In the genomic region with DNA sequence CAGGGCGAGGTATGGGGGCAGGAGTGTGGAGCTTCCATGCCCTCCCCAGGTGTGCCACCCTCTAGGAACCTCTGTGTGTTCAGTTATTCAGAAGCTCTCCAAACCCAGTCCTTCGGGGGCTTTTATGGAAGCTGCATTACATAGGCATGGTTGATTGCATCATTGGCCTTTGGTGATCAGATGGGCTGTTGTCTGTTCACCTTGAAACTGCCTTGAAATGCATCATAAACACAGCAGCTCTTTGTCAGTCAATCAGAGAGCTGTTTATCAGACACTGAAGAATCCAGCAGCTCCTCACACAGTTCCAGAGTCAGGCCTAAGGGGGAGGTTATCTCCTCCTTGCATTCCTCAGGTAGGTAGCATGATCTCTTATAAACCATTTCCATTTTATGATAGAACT, we compare ENCODE assay signal across 1 cellular context.
TF ChIP-seq lines count a peak whose summit lies in the region.

No MANE protein-coding gene starts in this region.

TF ChIP-seq in H1, 55 proteins besides CTCF, POLR2A, EP300 and RAD21 (continued from another document):
- TF ChIP-seq, protein P1, sequence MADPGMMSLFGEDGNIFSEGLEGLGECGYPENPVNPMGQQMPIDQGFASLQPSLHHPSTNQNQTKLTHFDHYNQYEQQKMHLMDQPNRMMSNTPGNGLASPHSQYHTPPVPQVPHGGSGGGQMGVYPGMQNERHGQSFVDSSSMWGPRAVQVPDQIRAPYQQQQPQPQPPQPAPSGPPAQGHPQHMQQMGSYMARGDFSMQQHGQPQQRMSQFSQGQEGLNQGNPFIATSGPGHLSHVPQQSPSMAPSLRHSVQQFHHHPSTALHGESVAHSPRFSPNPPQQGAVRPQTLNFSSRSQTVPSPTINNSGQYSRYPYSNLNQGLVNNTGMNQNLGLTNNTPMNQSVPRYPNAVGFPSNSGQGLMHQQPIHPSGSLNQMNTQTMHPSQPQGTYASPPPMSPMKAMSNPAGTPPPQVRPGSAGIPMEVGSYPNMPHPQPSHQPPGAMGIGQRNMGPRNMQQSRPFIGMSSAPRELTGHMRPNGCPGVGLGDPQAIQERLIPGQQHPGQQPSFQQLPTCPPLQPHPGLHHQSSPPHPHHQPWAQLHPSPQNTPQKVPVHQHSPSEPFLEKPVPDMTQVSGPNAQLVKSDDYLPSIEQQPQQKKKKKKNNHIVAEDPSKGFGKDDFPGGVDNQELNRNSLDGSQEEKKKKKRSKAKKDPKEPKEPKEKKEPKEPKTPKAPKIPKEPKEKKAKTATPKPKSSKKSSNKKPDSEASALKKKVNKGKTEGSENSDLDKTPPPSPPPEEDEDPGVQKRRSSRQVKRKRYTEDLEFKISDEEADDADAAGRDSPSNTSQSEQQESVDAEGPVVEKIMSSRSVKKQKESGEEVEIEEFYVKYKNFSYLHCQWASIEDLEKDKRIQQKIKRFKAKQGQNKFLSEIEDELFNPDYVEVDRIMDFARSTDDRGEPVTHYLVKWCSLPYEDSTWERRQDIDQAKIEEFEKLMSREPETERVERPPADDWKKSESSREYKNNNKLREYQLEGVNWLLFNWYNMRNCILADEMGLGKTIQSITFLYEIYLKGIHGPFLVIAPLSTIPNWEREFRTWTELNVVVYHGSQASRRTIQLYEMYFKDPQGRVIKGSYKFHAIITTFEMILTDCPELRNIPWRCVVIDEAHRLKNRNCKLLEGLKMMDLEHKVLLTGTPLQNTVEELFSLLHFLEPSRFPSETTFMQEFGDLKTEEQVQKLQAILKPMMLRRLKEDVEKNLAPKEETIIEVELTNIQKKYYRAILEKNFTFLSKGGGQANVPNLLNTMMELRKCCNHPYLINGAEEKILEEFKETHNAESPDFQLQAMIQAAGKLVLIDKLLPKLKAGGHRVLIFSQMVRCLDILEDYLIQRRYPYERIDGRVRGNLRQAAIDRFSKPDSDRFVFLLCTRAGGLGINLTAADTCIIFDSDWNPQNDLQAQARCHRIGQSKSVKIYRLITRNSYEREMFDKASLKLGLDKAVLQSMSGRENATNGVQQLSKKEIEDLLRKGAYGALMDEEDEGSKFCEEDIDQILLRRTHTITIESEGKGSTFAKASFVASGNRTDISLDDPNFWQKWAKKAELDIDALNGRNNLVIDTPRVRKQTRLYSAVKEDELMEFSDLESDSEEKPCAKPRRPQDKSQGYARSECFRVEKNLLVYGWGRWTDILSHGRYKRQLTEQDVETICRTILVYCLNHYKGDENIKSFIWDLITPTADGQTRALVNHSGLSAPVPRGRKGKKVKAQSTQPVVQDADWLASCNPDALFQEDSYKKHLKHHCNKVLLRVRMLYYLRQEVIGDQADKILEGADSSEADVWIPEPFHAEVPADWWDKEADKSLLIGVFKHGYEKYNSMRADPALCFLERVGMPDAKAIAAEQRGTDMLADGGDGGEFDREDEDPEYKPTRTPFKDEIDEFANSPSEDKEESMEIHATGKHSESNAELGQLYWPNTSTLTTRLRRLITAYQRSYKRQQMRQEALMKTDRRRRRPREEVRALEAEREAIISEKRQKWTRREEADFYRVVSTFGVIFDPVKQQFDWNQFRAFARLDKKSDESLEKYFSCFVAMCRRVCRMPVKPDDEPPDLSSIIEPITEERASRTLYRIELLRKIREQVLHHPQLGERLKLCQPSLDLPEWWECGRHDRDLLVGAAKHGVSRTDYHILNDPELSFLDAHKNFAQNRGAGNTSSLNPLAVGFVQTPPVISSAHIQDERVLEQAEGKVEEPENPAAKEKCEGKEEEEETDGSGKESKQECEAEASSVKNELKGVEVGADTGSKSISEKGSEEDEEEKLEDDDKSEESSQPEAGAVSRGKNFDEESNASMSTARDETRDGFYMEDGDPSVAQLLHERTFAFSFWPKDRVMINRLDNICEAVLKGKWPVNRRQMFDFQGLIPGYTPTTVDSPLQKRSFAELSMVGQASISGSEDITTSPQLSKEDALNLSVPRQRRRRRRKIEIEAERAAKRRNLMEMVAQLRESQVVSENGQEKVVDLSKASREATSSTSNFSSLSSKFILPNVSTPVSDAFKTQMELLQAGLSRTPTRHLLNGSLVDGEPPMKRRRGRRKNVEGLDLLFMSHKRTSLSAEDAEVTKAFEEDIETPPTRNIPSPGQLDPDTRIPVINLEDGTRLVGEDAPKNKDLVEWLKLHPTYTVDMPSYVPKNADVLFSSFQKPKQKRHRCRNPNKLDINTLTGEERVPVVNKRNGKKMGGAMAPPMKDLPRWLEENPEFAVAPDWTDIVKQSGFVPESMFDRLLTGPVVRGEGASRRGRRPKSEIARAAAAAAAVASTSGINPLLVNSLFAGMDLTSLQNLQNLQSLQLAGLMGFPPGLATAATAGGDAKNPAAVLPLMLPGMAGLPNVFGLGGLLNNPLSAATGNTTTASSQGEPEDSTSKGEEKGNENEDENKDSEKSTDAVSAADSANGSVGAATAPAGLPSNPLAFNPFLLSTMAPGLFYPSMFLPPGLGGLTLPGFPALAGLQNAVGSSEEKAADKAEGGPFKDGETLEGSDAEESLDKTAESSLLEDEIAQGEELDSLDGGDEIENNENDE (IDR thresholded peaks at IDR 0.05; ENCODE audit: insufficient replicate concordance, low read length): no peak
